Comparison of ENCODE assay signal across 1 cellular context in the genomic region with DNA sequence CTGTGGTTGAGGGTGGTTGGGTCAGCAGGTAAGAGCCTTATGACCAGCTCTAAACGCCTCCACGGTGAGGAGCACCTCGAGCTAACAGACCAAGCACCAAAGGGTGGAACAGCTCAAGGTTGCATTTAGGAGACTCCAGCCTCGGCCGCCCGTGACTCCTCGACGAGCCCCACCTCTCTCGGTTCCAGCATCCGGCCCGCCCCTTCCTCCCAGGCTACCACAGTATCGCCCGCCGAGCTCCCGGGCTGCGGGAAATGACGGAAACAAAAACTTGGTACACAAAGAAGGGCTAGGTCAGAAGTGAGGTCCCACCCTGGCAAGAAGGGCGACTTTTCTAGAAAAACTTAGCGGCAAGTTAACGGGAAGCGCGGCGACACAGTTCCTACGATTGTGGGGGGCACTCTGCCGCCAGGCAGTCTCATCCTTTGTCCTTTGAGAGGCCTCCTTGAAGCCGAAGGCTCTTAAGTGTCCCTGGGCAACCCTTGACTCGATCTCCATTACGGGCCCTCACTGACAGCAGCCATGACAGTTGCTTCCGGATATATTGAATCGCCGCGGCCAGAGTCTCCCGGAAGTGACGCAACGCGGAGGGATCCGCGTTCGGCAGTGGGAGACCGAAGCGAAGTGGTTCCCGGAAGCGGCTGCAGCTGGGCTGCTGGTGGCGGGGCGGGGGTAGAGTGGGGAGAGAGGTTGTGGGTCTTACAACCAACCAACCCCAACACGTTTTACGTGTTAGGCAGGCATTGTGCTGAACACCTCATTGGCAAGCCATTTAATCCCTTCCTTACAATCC.
A peak's percentile ranks its signal among the peaks of the same experiment; 100 is the strongest.
TF ChIP-seq lines count a peak whose summit lies in the region.

No MANE protein-coding gene starts in this region.

TF ChIP-seq in K562, 482 proteins besides CTCF, POLR2A, EP300 and RAD21 (continued from another document):
- TF ChIP-seq MGA (IDR thresholded peaks at IDR 0.05) (no peak; the same call in 1 of the 2 replicates), ZNF12 (CRISPR knock-in tag; IDR thresholded peaks at IDR 0.05) (no peak), HDAC6 (IDR thresholded peaks at IDR 0.05; ENCODE audit: low read depth, low read length) (no peak), E2F6 (IDR thresholded peaks at IDR 0.05; ENCODE audit: borderline replicate concordance in 1 of 2, extremely low read depth in 1 of 2, insufficient read depth in 1 of 2, insufficient read length in 1 of 2, low read depth in 1 of 2, low read length in 1 of 2, poor library complexity in 1 of 2, severe bottlenecking in 1 of 2) (peak; percentile 5 to 51), GABPB2 (CRISPR knock-in tag; conservative IDR thresholded peaks at IDR 0.05) (no peak), PHF20 (IDR thresholded peaks at IDR 0.05; ENCODE audit: partially characterized antibody) (peak; percentile 89), IFI16 (CRISPR knock-in tag; IDR thresholded peaks at IDR 0.05) (no peak), TAF15 (IDR thresholded peaks at IDR 0.05; ENCODE audit: low read depth, low read length) (no peak), SAP30 (IDR thresholded peaks at IDR 0.05; ENCODE audit: borderline replicate concordance, insufficient read depth, low read depth, low read length, poor library complexity, severe bottlenecking) (no peak), MCM3 (IDR thresholded peaks at IDR 0.05) (no peak), ZBTB1 (CRISPR knock-in tag; IDR thresholded peaks at IDR 0.05; ENCODE audit: borderline replicate concordance, low read depth) (peak; percentile 89), CC2D1A (IDR thresholded peaks at IDR 0.05) (peak; percentile 66), TEAD1 (CRISPR knock-in tag; IDR thresholded peaks at IDR 0.05) (peak in 1 of 2 experiments; percentile 44; a peak in 1 of 4 replicates), TSHZ1 (CRISPR knock-in tag; IDR thresholded peaks at IDR 0.05) (no peak), HLTF (IDR thresholded peaks at IDR 0.05) (peak; percentile 56; the same call in 1 of the 2 replicates), ATF6 (CRISPR knock-in tag; IDR thresholded peaks at IDR 0.05) (peak; percentile 78; the same call in 1 of the 2 replicates), KAT2B (IDR thresholded peaks at IDR 0.05; ENCODE audit: low read depth, low read length) (no peak), ATF1 (CRISPR knock-in tag; IDR thresholded peaks at IDR 0.05) (no peak; the same call in 1 of the 2 replicates), ATF1 (tag; IDR thresholded peaks at IDR 0.05) (peak; percentile 97), FIP1L1 (IDR thresholded peaks at IDR 0.05; ENCODE audit: low read depth, low read length, poor library complexity, severe bottlenecking) (no peak), ZNF174 (CRISPR knock-in tag; IDR thresholded peaks at IDR 0.05) (no peak), RFX1 (IDR thresholded peaks at IDR 0.05) (no peak), GTF2F1 (IDR thresholded peaks at IDR 0.05; ENCODE audit: low read depth, low read length) (0 out of 2 replicates have a peak, but pooled peaks have one; percentile 46), ZEB2 (IDR thresholded peaks at IDR 0.05) (peak; percentile 57; the same call in 1 of the 2 replicates), CREBBP (IDR thresholded peaks at IDR 0.05; ENCODE audit: low read depth, low read length) (no peak), TCF15 (CRISPR knock-in tag; IDR thresholded peaks at IDR 0.05) (no peak), SMAD1 (IDR thresholded peaks at IDR 0.05; ENCODE audit: low read depth, low read length, partially characterized antibody) (peak; percentile 66), E2F4 (CRISPR knock-in tag; IDR thresholded peaks at IDR 0.05; ENCODE audit: low read depth) (no peak), ZNF224 (CRISPR knock-in tag; IDR thresholded peaks at IDR 0.05) (no peak), MECOM (CRISPR knock-in tag; IDR thresholded peaks at IDR 0.05) (no peak), RCOR1 (IDR thresholded peaks at IDR 0.05; ENCODE audit: borderline replicate concordance in 1 of 2, low read depth in 2 of 2, low read length in 2 of 2) (peak in 1 of 2 experiments; percentile 6; a peak in 1 of 4 replicates)
- TF ChIP-seq, protein P1, sequence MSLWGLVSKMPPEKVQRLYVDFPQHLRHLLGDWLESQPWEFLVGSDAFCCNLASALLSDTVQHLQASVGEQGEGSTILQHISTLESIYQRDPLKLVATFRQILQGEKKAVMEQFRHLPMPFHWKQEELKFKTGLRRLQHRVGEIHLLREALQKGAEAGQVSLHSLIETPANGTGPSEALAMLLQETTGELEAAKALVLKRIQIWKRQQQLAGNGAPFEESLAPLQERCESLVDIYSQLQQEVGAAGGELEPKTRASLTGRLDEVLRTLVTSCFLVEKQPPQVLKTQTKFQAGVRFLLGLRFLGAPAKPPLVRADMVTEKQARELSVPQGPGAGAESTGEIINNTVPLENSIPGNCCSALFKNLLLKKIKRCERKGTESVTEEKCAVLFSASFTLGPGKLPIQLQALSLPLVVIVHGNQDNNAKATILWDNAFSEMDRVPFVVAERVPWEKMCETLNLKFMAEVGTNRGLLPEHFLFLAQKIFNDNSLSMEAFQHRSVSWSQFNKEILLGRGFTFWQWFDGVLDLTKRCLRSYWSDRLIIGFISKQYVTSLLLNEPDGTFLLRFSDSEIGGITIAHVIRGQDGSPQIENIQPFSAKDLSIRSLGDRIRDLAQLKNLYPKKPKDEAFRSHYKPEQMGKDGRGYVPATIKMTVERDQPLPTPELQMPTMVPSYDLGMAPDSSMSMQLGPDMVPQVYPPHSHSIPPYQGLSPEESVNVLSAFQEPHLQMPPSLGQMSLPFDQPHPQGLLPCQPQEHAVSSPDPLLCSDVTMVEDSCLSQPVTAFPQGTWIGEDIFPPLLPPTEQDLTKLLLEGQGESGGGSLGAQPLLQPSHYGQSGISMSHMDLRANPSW (CRISPR knock-in tag; IDR thresholded peaks at IDR 0.05): no peak
